In genomic region chr4:105139646-105140045, GRCh38 we compare ENCODE assay signal across 29 cellular contexts.
"Had no signal": no experiment of that assay in that cellular context is flagged by ENCODE, and none has a peak within 500 bp of the region (broad histone marks: within the 10 kb centered on the region; RNA-seq: fewer than 3 reads in every experiment).

No MANE protein-coding gene starts in this region.

- H3K27ac Mint-ChIP-seq: activated CD4-positive, alpha-beta memory T cell treated with anti-CD3 and anti-CD28 coated beads, Interleukin-2, amount 10 ng/mL, durations not matched to agents 7 days and 5 days; activated CD4-positive, alpha-beta T cell treated with anti-CD3 and anti-CD28 coated beads, Interleukin-2, amount 10 ng/mL, durations not matched to agents 24 days and 14 days; activated CD8-positive, alpha-beta memory T cell treated with anti-CD3 and anti-CD28 coated beads, Interleukin-2, amount 10 ng/mL, durations not matched to agents 7 days and 5 days; activated naive CD4-positive, alpha-beta T cell treated with anti-CD3 and anti-CD28 coated beads, Interleukin-2, amount 50 U/mL, for 24 hours; immature natural killer cell; mesothelial cell of epicardium; naive thymus-derived CD8-positive, alpha-beta T cell; neural progenitor cell; progenitor cell of endocrine pancreas; T-helper 17 cell had no signal

- H3K27ac ChIP-seq: ascending aorta, brain microvascular endothelial cell, hepatocyte, left ventricle myocardium inferior, neural progenitor cell, sigmoid colon, spleen, upper lobe of left lung, VCaP had no signal

- H3K9ac ChIP-seq: neural progenitor cell had no signal

- H2AFZ ChIP-seq: hepatocyte, neural progenitor cell had no signal

- H3K9me3 Mint-ChIP-seq: activated CD4-positive, alpha-beta memory T cell treated with anti-CD3 and anti-CD28 coated beads, Interleukin-2, amount 10 ng/mL, durations not matched to agents 7 days and 5 days; activated CD4-positive, alpha-beta T cell treated with anti-CD3 and anti-CD28 coated beads, Interleukin-2, amount 10 ng/mL, durations not matched to agents 24 days and 14 days; activated naive CD4-positive, alpha-beta T cell treated with anti-CD3 and anti-CD28 coated beads, Interleukin-2, amount 50 U/mL, for 24 hours; immature natural killer cell; mesothelial cell of epicardium; naive thymus-derived CD8-positive, alpha-beta T cell; neural progenitor cell had no signal

- H3K27me3 ChIP-seq: ascending aorta, brain microvascular endothelial cell, hepatocyte, sigmoid colon, spleen, upper lobe of left lung had no signal

- H3K4me3 Mint-ChIP-seq: activated CD4-positive, alpha-beta memory T cell treated with anti-CD3 and anti-CD28 coated beads, Interleukin-2, amount 10 ng/mL, durations not matched to agents 7 days and 5 days; activated CD4-positive, alpha-beta T cell treated with anti-CD3 and anti-CD28 coated beads, Interleukin-2, amount 10 ng/mL, durations not matched to agents 24 days and 14 days; activated CD8-positive, alpha-beta memory T cell treated with anti-CD3 and anti-CD28 coated beads, Interleukin-2, amount 10 ng/mL, durations not matched to agents 7 days and 5 days; activated naive CD4-positive, alpha-beta T cell treated with anti-CD3 and anti-CD28 coated beads, Interleukin-2, amount 50 U/mL, for 24 hours; immature natural killer cell; mesothelial cell of epicardium; naive thymus-derived CD8-positive, alpha-beta T cell; neural progenitor cell had no signal

- H3K9me3 ChIP-seq: ascending aorta, left ventricle myocardium inferior, sigmoid colon, spleen, upper lobe of left lung had no signal

- H3K4me2 ChIP-seq: hepatocyte, neural progenitor cell had no signal

- H3K4me1 Mint-ChIP-seq: immature natural killer cell had no signal

- H3K36me3 ChIP-seq: ascending aorta, brain microvascular endothelial cell, left ventricle myocardium inferior, neural progenitor cell, sigmoid colon, spleen, upper lobe of left lung had no signal

- H3K79me2 ChIP-seq: hepatocyte had no signal

- H3K36me3 Mint-ChIP-seq: activated CD8-positive, alpha-beta memory T cell treated with anti-CD3 and anti-CD28 coated beads, Interleukin-2, amount 10 ng/mL, durations not matched to agents 7 days and 5 days; activated naive CD4-positive, alpha-beta T cell treated with anti-CD3 and anti-CD28 coated beads, Interleukin-2, amount 50 U/mL, for 24 hours; immature natural killer cell; mesothelial cell of epicardium; naive thymus-derived CD8-positive, alpha-beta T cell; neural progenitor cell had no signal

- H3K4me1 ChIP-seq: ascending aorta, neural progenitor cell had no signal

- H3K4me3 ChIP-seq: ascending aorta, hepatocyte, left ventricle myocardium inferior, neural progenitor cell, sigmoid colon, spleen, upper lobe of left lung had no signal

- DNase-seq: activated CD4-positive, alpha-beta memory T cell treated with anti-CD3 and anti-CD28 coated beads, Interleukin-2, amount 10 ng/mL, durations not matched to agents 7 days and 5 days; activated CD4-positive, alpha-beta T cell treated with anti-CD3 and anti-CD28 coated beads, Interleukin-2, amount 10 ng/mL, durations not matched to agents 24 days and 14 days; activated CD8-positive, alpha-beta memory T cell treated with anti-CD3 and anti-CD28 coated beads, Interleukin-2, amount 10 ng/mL, durations not matched to agents 7 days and 5 days; activated gamma-delta T cell treated with Interleukin-2 at 50 U/mL for 16 hours; activated T-cell treated with anti-CD3 and anti-CD28 coated beads for 4 hours; brain microvascular endothelial cell; central memory CD4-positive, alpha-beta T cell; effector memory CD4-positive, alpha-beta T cell; glutamatergic neuron; immature natural killer cell; left ventricle myocardium inferior; naive thymus-derived CD8-positive, alpha-beta T cell; retina; sigmoid colon; spleen; stimulated activated CD4-positive, alpha-beta T cell treated with anti-CD3 and anti-CD28 coated beads, Interleukin-4, amount 100 ng/mL, for 1 hour; stimulated activated naive CD4-positive, alpha-beta T cell; SW 1271; T-helper 17 cell; upper lobe of left lung had no signal

- H3K27me3 Mint-ChIP-seq: activated CD4-positive, alpha-beta memory T cell treated with anti-CD3 and anti-CD28 coated beads, Interleukin-2, amount 10 ng/mL, durations not matched to agents 7 days and 5 days; activated CD4-positive, alpha-beta T cell treated with anti-CD3 and anti-CD28 coated beads, Interleukin-2, amount 10 ng/mL, durations not matched to agents 24 days and 14 days; activated CD8-positive, alpha-beta memory T cell treated with anti-CD3 and anti-CD28 coated beads, Interleukin-2, amount 10 ng/mL, durations not matched to agents 7 days and 5 days; activated naive CD4-positive, alpha-beta T cell treated with anti-CD3 and anti-CD28 coated beads, Interleukin-2, amount 50 U/mL, for 24 hours had no signal

- ATAC-seq: activated CD4-positive, CD25-positive, alpha-beta regulatory T cell treated with anti-CD3 and anti-CD28 coated beads, Interleukin-2, amount 50 U/mL, for 24 hours; activated CD8-positive, alpha-beta memory T cell treated with anti-CD3 and anti-CD28 coated beads, Interleukin-2, amount 10 ng/mL, durations not matched to agents 7 days and 5 days; esophagus mucosa; naive thymus-derived CD8-positive, alpha-beta T cell; T-helper 17 cell had no signal
